In genomic region chr19:16203256-16204004, GRCh38 we compare ENCODE assay signal across 2 cellular contexts.
TF ChIP-seq lines count a peak whose summit lies in the region.

No MANE protein-coding gene starts in this region.

TF ChIP-seq in liver, 16 proteins besides CTCF, POLR2A, EP300 and RAD21:
- TF ChIP-seq HNF4A (conservative IDR thresholded peaks at IDR 0.05) (no peak), SP1 (IDR thresholded peaks at IDR 0.05) (no peak), FOXA2 (IDR thresholded peaks at IDR 0.05) (no peak), YY1 (IDR thresholded peaks at IDR 0.05) (no peak), RXRA (IDR thresholded peaks at IDR 0.05) (no peak), ATF3 (IDR thresholded peaks at IDR 0.05) (no peak), NR2F2 (IDR thresholded peaks at IDR 0.05) (no peak), MAX (IDR thresholded peaks at IDR 0.05) (no peak), ZBTB33 (IDR thresholded peaks at IDR 0.05) (no peak), EGR1 (IDR thresholded peaks at IDR 0.05; ENCODE audit: low read depth in 2 of 2) (no peak)
TF ChIP-seq in liver: peak in this region for 0.

TF ChIP-seq in HepG2, 621 proteins besides CTCF, POLR2A, EP300 and RAD21:
- no peak for TF ChIP-seq ARID3A (IDR thresholded peaks at IDR 0.05; ENCODE audit: low read depth, low read length)
- TF ChIP-seq ZNF672 (CRISPR knock-in tag; IDR thresholded peaks at IDR 0.05): no peak
- no peak for TF ChIP-seq HNRNPH1 (optimal IDR thresholded peaks at IDR 0.05; ENCODE audit: low read depth, low read length)
- no peak for TF ChIP-seq ZSCAN20 (CRISPR knock-in tag; IDR thresholded peaks at IDR 0.05; ENCODE audit: borderline replicate concordance)
- no peak for TF ChIP-seq HMGA1 (CRISPR knock-in tag; conservative IDR thresholded peaks at IDR 0.05)
- no peak for TF ChIP-seq ARNT2 (CRISPR knock-in tag; IDR thresholded peaks at IDR 0.05; ENCODE audit: low read depth)
